In genomic region chr3:33229947-33230346, GRCh38 we compare ENCODE assay signal across 34 cellular contexts. TPM values are rescaled to one million over a fixed set of nuclear protein-coding genes. Genes with fewer than 3 reads are reported as not detected.
"Had no signal": no experiment of that assay in that cellular context is flagged by ENCODE, and none has a peak within 500 bp of the region (broad histone marks: within the 10 kb centered on the region; RNA-seq: fewer than 3 reads in every experiment).

No MANE protein-coding gene starts in this region.

- H3K4me3 ChIP-seq: ascending aorta, cardiac muscle cell, Peyer's patch had no signal

- H3K27me3 ChIP-seq: ascending aorta, cardiac muscle cell, Peyer's patch had no signal

- H3K4me3 Mint-ChIP-seq: activated CD4-positive, alpha-beta memory T cell treated with anti-CD3 and anti-CD28 coated beads, Interleukin-2, amount 10 ng/mL, durations not matched to agents 7 days and 5 days; activated CD8-positive, alpha-beta memory T cell treated with anti-CD3 and anti-CD28 coated beads, Interleukin-2, amount 10 ng/mL, durations not matched to agents 7 days and 5 days; activated naive CD4-positive, alpha-beta T cell treated with anti-CD3 and anti-CD28 coated beads, Interleukin-2, amount 50 U/mL, for 24 hours; activated naive CD8-positive, alpha-beta T cell treated with anti-CD3 and anti-CD28 coated beads, Interleukin-2, amount 10 ng/mL, durations not matched to agents 7 days and 5 days; activated T-cell treated with anti-CD3 and anti-CD28 coated beads, Interleukin-2, amount 50 U/mL, for 72 hours; activated T-helper 17 cell treated with anti-CD3 and anti-CD28 coated beads, Interleukin-2, amount 50 U/mL, for 72 hours; central memory CD8-positive, alpha-beta T cell had no signal

- H3K36me3 ChIP-seq: ascending aorta, cardiac muscle cell, Peyer's patch, WERI-Rb-1 had no signal

- DNase-seq: activated CD4-positive, alpha-beta memory T cell treated with anti-CD3 and anti-CD28 coated beads, Interleukin-2, amount 10 ng/mL, durations not matched to agents 7 days and 5 days; activated CD4-positive, alpha-beta T cell treated with anti-CD3 and anti-CD28 coated beads for 1 hour; activated CD4-positive, alpha-beta T cell treated with anti-CD3 and anti-CD28 coated beads for 48 hours; activated CD4-positive, CD25-positive, alpha-beta regulatory T cell; activated CD8-positive, alpha-beta memory T cell treated with anti-CD3 and anti-CD28 coated beads for 24 hours; activated CD8-positive, alpha-beta memory T cell treated with anti-CD3 and anti-CD28 coated beads, Interleukin-2, amount 10 ng/mL, durations not matched to agents 7 days and 5 days; activated CD8-positive, alpha-beta memory T cell treated with anti-CD3 and anti-CD28 coated beads, Interleukin-2, amount 50 U/mL, for 48 hours; activated effector memory CD4-positive, alpha-beta T cell treated with anti-CD3 and anti-CD28 coated beads, Interleukin-2, amount 50 U/mL, for 16 hours; activated naive CD4-positive, alpha-beta T cell treated with Interleukin-2 at 50 U/mL for 16 hours; activated naive CD8-positive, alpha-beta T cell treated with anti-CD3 and anti-CD28 coated beads, Interleukin-2, amount 10 ng/mL, durations not matched to agents 7 days and 5 days; activated T-cell treated with anti-CD3 and anti-CD28 coated beads, Interleukin-2, amount 50 U/mL, for 72 hours; amygdala; KG1; MM.1S; NCI-H1092 treated with DMSO at 0.1 percent for 48 hours; NCI-H1417; NCI-H146; NCI-H187; NCI-H345; NCI-H524 treated with DMSO at 0.1 percent for 48 hours; NK-92 treated with Interleukin-12 subunit alpha and Interleukin-12 subunit beta, amount 100 ng/mL, for 24 hours; PC-3; Peyer's patch; RPMI8226; SIG-M5; T1000; WERI-Rb-1 had no signal

- H3K9me3 ChIP-seq: ascending aorta, Peyer's patch had no signal

- H3K4me1 Mint-ChIP-seq: activated CD4-positive, alpha-beta memory T cell treated with anti-CD3 and anti-CD28 coated beads, Interleukin-2, amount 10 ng/mL, durations not matched to agents 7 days and 5 days; activated CD8-positive, alpha-beta memory T cell treated with anti-CD3 and anti-CD28 coated beads, Interleukin-2, amount 10 ng/mL, durations not matched to agents 7 days and 5 days; activated naive CD4-positive, alpha-beta T cell treated with anti-CD3 and anti-CD28 coated beads, Interleukin-2, amount 50 U/mL, for 24 hours; activated naive CD8-positive, alpha-beta T cell treated with anti-CD3 and anti-CD28 coated beads, Interleukin-2, amount 10 ng/mL, durations not matched to agents 7 days and 5 days; activated T-helper 17 cell treated with anti-CD3 and anti-CD28 coated beads, Interleukin-2, amount 50 U/mL, for 72 hours; central memory CD8-positive, alpha-beta T cell had no signal

- H3K9me3 Mint-ChIP-seq: activated naive CD8-positive, alpha-beta T cell treated with anti-CD3 and anti-CD28 coated beads, Interleukin-2, amount 10 ng/mL, durations not matched to agents 7 days and 5 days; activated T-cell treated with anti-CD3 and anti-CD28 coated beads, Interleukin-2, amount 50 U/mL, for 72 hours; activated T-helper 17 cell treated with anti-CD3 and anti-CD28 coated beads, Interleukin-2, amount 50 U/mL, for 72 hours; central memory CD8-positive, alpha-beta T cell had no signal

- H3K4me1 ChIP-seq: ascending aorta, Peyer's patch had no signal

- H3K36me3 Mint-ChIP-seq: activated CD8-positive, alpha-beta memory T cell treated with anti-CD3 and anti-CD28 coated beads, Interleukin-2, amount 10 ng/mL, durations not matched to agents 7 days and 5 days; activated naive CD8-positive, alpha-beta T cell treated with anti-CD3 and anti-CD28 coated beads, Interleukin-2, amount 10 ng/mL, durations not matched to agents 7 days and 5 days had no signal

- H3K27ac Mint-ChIP-seq: activated CD4-positive, alpha-beta memory T cell treated with anti-CD3 and anti-CD28 coated beads, Interleukin-2, amount 10 ng/mL, durations not matched to agents 7 days and 5 days; activated CD8-positive, alpha-beta memory T cell treated with anti-CD3 and anti-CD28 coated beads, Interleukin-2, amount 10 ng/mL, durations not matched to agents 7 days and 5 days; activated naive CD4-positive, alpha-beta T cell treated with anti-CD3 and anti-CD28 coated beads, Interleukin-2, amount 50 U/mL, for 24 hours; activated naive CD8-positive, alpha-beta T cell treated with anti-CD3 and anti-CD28 coated beads, Interleukin-2, amount 10 ng/mL, durations not matched to agents 7 days and 5 days; activated T-cell treated with anti-CD3 and anti-CD28 coated beads, Interleukin-2, amount 50 U/mL, for 72 hours; activated T-helper 17 cell treated with anti-CD3 and anti-CD28 coated beads, Interleukin-2, amount 50 U/mL, for 72 hours had no signal

- H3K27ac ChIP-seq: ascending aorta, cardiac muscle cell, Peyer's patch, WERI-Rb-1 had no signal

- ATAC-seq: activated CD8-positive, alpha-beta memory T cell treated with anti-CD3 and anti-CD28 coated beads, Interleukin-2, amount 10 ng/mL, durations not matched to agents 7 days and 5 days; activated T-cell treated with anti-CD3 and anti-CD28 coated beads, Interleukin-2, amount 50 U/mL, for 72 hours; activated T-helper 17 cell treated with anti-CD3 and anti-CD28 coated beads, Interleukin-2, amount 50 U/mL, for 72 hours; PC-3 had no signal

RNA-seq across cellular contexts. Expression of gene SUSD5, which starts 11.3 kb away (rescaled TPM):
- total RNA-seq: activated CD4-positive, alpha-beta memory T cell treated with anti-CD3 and anti-CD28 coated beads, Interleukin-2, amount 10 ng/mL, durations not matched to agents 7 days and 5 days; activated CD8-positive, alpha-beta memory T cell treated with anti-CD3 and anti-CD28 coated beads, Interleukin-2, amount 10 ng/mL, durations not matched to agents 7 days and 5 days; activated naive CD8-positive, alpha-beta T cell treated with anti-CD3 and anti-CD28 coated beads, Interleukin-2, amount 10 ng/mL, durations not matched to agents 7 days and 5 days; activated T-cell treated with anti-CD3 and anti-CD28 coated beads, Interleukin-2, amount 50 U/mL, for 72 hours; activated T-helper 17 cell treated with anti-CD3 and anti-CD28 coated beads, Interleukin-2, amount 50 U/mL, for 72 hours; PC-3; T-helper 1 cell treated with Interleukin-12 subunit alpha and Interleukin-12 subunit beta and Interleukin-4 antibody, amounts not matched to agents 30 ng/mL and 1 ng/mL, for 36 hours; T-helper 2 cell treated with Interferon-gamma antibody and Interleukin-4, amounts not matched to agents 100 ng/mL and 5 ng/mL, for 36 hours had no signal

RNA-seq across cellular contexts. Expression of gene FBXL2, which starts 47.3 kb away (rescaled TPM):
- total RNA-seq: activated CD4-positive, alpha-beta memory T cell treated with anti-CD3 and anti-CD28 coated beads, Interleukin-2, amount 10 ng/mL, durations not matched to agents 7 days and 5 days; activated CD8-positive, alpha-beta memory T cell treated with anti-CD3 and anti-CD28 coated beads, Interleukin-2, amount 10 ng/mL, durations not matched to agents 7 days and 5 days; activated naive CD8-positive, alpha-beta T cell treated with anti-CD3 and anti-CD28 coated beads, Interleukin-2, amount 10 ng/mL, durations not matched to agents 7 days and 5 days; T-helper 1 cell treated with Interleukin-12 subunit alpha and Interleukin-12 subunit beta and Interleukin-4 antibody, amounts not matched to agents 30 ng/mL and 1 ng/mL, for 36 hours; T-helper 2 cell treated with Interferon-gamma antibody and Interleukin-4, amounts not matched to agents 100 ng/mL and 5 ng/mL, for 36 hours had no signal
